9 cellular contexts compared by ENCODE assay signal in the genomic region with DNA sequence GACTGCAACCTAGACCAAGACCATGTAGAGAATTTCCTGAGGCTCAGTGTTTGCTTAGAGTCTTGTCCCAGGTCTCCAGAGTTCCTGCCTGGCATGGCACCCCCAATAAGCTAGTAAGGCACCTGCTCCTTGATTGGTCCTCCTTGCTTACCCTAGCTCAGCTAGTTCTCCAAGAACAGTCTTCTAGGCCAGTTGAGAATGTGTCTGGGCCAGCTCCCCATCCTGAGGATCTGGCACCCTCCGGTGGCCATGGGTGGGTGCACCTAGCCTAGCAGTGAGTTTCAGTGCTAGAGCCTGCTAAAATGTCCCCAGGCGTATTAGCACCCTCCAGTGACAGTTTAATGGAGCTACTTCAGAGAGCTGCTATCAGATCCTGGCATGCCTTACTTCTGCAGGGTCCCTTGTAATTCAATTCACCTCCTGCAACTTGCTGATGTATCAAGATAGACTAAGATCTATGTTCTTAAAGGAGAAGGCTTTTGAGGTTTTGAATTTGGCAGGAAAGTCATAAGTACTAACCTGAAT. TPM values are rescaled to one million over a fixed set of nuclear protein-coding genes. Genes with fewer than 3 reads are reported as not detected.
DNase-seq lines count a peak whose midpoint lies in the region; TF ChIP-seq lines count a peak whose summit lies in the region.
"Had no signal": no experiment of that assay in that cellular context is flagged by ENCODE, and none has a peak within 500 bp of the region (broad histone marks: within the 10 kb centered on the region; RNA-seq: fewer than 3 reads in every experiment).

No MANE protein-coding gene starts in this region.

- H3K27ac ChIP-seq in KMS-11 = no peak overlapping the region
- H3K27ac ChIP-seq: BLaER1 treated with 17β-estradiol and CSF1 and Interleukin-3, amounts not matched to agents 10 nM and 100 nM had no signal

- H2AFZ ChIP-seq in KMS-11 (ENCODE audit: low read depth) = no peak overlapping the region

- H4K20me1 ChIP-seq in KMS-11 (ENCODE audit: insufficient read depth) = no peaks in the 10 kb centered on the region
- H4K20me1 ChIP-seq: BLaER1 treated with 17β-estradiol and CSF1 and Interleukin-3, amounts not matched to agents 10 nM and 100 nM had no signal

- DNase-seq in NCI-H2171 treated with DMSO at 0.1 percent for 48 hours (lab: John Stamatoyannopoulos, UW) = peak; percentile 48
- DNase-seq in NCI-H2171 (lab: John Stamatoyannopoulos, UW) = no peak
- DNase-seq in H4 (ENCODE audit: low spot score) = peak; percentile 69
- peak; percentile 6 for DNase-seq in SHP77 treated with DMSO at 0.1 percent for 48 hours (lab: John Stamatoyannopoulos, UW)
- DNase-seq in activated naive CD4-positive, alpha-beta T cell treated with anti-CD3 and anti-CD28 coated beads, Interleukin-2, amount 50 U/mL, for 16 hours = peak; percentile 40
- peak; percentile 76 for DNase-seq in iris pigment epithelial cell (ENCODE audit: low read depth)
- peak; percentile 12 for DNase-seq in stimulated activated CD8-positive, alpha-beta memory T cell treated with anti-CD3 and anti-CD28 coated beads, Interleukin-7, amount 100 ng/mL, for 24 hours (ENCODE audit: low read depth)

- no peak overlapping the region for H3K4me2 ChIP-seq in KMS-11
- H3K4me2 ChIP-seq: BLaER1 treated with 17β-estradiol and CSF1 and Interleukin-3, amounts not matched to agents 10 nM and 100 nM had no signal

- H3K4me3 ChIP-seq in KMS-11 (IDR thresholded peaks at IDR 0.05; ENCODE audit: insufficient read depth, low read depth, low read length) = no peak overlapping the region
- H3K4me3 ChIP-seq: BLaER1 treated with 17β-estradiol and CSF1 and Interleukin-3, amounts not matched to agents 10 nM and 100 nM had no signal

- no peak overlapping the region for H3K9ac ChIP-seq in KMS-11
- H3K9ac ChIP-seq: BLaER1 treated with 17β-estradiol and CSF1 and Interleukin-3, amounts not matched to agents 10 nM and 100 nM had no signal

- H3K36me3 ChIP-seq in KMS-11 (ENCODE audit: insufficient read depth) = no peaks in the 10 kb centered on the region
- H3K36me3 ChIP-seq: BLaER1 treated with 17β-estradiol and CSF1 and Interleukin-3, amounts not matched to agents 10 nM and 100 nM had no signal

- peak; percentile 75 for TF ChIP-seq CTCF in KMS-11 (conservative IDR thresholded peaks at IDR 0.05; ENCODE audit: low read depth, low read length)

- peaks cover 12% of the 10 kb centered on the region for H3K4me1 ChIP-seq in KMS-11 (ENCODE audit: low read depth, poor library complexity, severe bottlenecking)

- no peaks in the 10 kb centered on the region for H3K27me3 ChIP-seq in KMS-11 (ENCODE audit: insufficient read depth, low read depth)
- H3K27me3 ChIP-seq: BLaER1 treated with 17β-estradiol and CSF1 and Interleukin-3, amounts not matched to agents 10 nM and 100 nM had no signal

- H3K79me2 ChIP-seq in KMS-11 (ENCODE audit: insufficient read depth, low read depth) = no peaks in the 10 kb centered on the region

RNA-seq across cellular contexts. Expression of gene MED13, which starts 44.4 kb away (rescaled TPM):
- 28.1 and 31.5 TPM in 2 replicates for total RNA-seq in H4 (2014; rRNA removed; shearing (Covaris generic))
